Comparison of ENCODE assay signal across 27 cellular contexts in genomic region chr4:113162089-113162488, GRCh38.
A peak's percentile ranks its signal among the peaks of the same experiment; 100 is the strongest.
DNase-seq lines count a peak whose midpoint lies in the region; ATAC-seq and TF ChIP-seq lines count a peak whose summit lies in the region.
"Had no signal": no experiment of that assay in that cellular context is flagged by ENCODE, and none has a peak within 500 bp of the region (broad histone marks: within the 10 kb centered on the region; RNA-seq: fewer than 3 reads in every experiment).

No MANE protein-coding gene starts in this region.

- H3K4me1 ChIP-seq in right atrium auricular region = peaks cover 0 to 27% of the 10 kb centered on the region in 2 donors
- peaks cover 39% of the 10 kb centered on the region for H3K4me1 ChIP-seq in skeletal muscle satellite cell (ENCODE audit: control insufficient read depth, insufficient read depth, low read length)
- H3K4me1 ChIP-seq: sigmoid colon, upper lobe of left lung had no signal

- ATAC-seq in SK-N-SH treated with all-trans-retinoic acid at 6 μM for 48 hours = no peak
- ATAC-seq: naive thymus-derived CD8-positive, alpha-beta T cell had no signal

- H3K27ac ChIP-seq in right atrium auricular region = peak overlapping the region; percentile 39 to 65
- H3K27ac ChIP-seq: sigmoid colon, upper lobe of left lung, VCaP had no signal

- H3K36me3 Mint-ChIP-seq in chondrocyte (ENCODE audit: low read depth) (no peaks in the 10 kb centered on the region), osteocyte (ENCODE audit: unreplicated experiment) (no peaks in the 10 kb centered on the region)
- H3K36me3 Mint-ChIP-seq: CD4-positive, CD25-positive, alpha-beta regulatory T cell; naive thymus-derived CD8-positive, alpha-beta T cell had no signal

- DNase-seq in LHCN-M2 (ENCODE audit: low read depth) = peak; percentile 65
- DNase-seq in chondrocyte (ENCODE audit: low spot score) = no peak
- no peak for DNase-seq in right atrium auricular region (ENCODE audit: low spot score)
- DNase-seq in effector CD8-positive, alpha-beta T cell (lab: John Stamatoyannopoulos, UW) = no peak
- DNase-seq in activated CD4-positive, CD25-positive, alpha-beta regulatory T cell treated with anti-CD3 and anti-CD28 coated beads, Interleukin-2, amount 50 U/mL, for 72 hours = no peak
- DNase-seq in osteocyte (ENCODE audit: extremely low spot score, unreplicated experiment) = no peak
- DNase-seq: activated CD4-positive, alpha-beta T cell treated with anti-CD3 and anti-CD28 coated beads, Interleukin-2, amount 10 ng/mL, durations not matched to agents 7 days and 5 days; activated naive CD4-positive, alpha-beta T cell; activated T-cell treated with anti-CD3 and anti-CD28 coated beads, Interleukin-2, amount 50 U/mL, for 48 hours; amniotic stem cell; CD4-positive, CD25-positive, alpha-beta regulatory T cell; EL; heart right ventricle; Karpas-422; left cardiac atrium; naive thymus-derived CD8-positive, alpha-beta T cell; NCI-H1694 treated with DMSO at 0.1 percent for 48 hours; NCI-H2171; NCI-H526; ovary; RPMI8226; sigmoid colon; upper lobe of left lung had no signal

- H3K9ac ChIP-seq in skeletal muscle satellite cell (ENCODE audit: low read depth, low read length) = no peak overlapping the region

- peak overlapping the region; percentile 38 for H3K4me2 ChIP-seq in skeletal muscle satellite cell (ENCODE audit: low read length)

- TF ChIP-seq CTCF in chondrocyte (IDR thresholded peaks at IDR 0.05) (no peak), right atrium auricular region (IDR thresholded peaks at IDR 0.05) (no peak), osteocyte (IDR thresholded peaks at IDR 0.05) (no peak)

- no peaks in the 10 kb centered on the region for H3K36me3 ChIP-seq in right atrium auricular region
- H3K36me3 ChIP-seq in skeletal muscle satellite cell (ENCODE audit: insufficient read depth, low read length) = no peaks in the 10 kb centered on the region
- H3K36me3 ChIP-seq: heart right ventricle, ovary, sigmoid colon, upper lobe of left lung had no signal

- H3K27ac Mint-ChIP-seq in chondrocyte (ENCODE audit: unreplicated experiment) = peak overlapping the region; percentile 85
- no peak overlapping the region for H3K27ac Mint-ChIP-seq in osteocyte (ENCODE audit: unreplicated experiment)
- H3K27ac Mint-ChIP-seq: activated CD4-positive, alpha-beta T cell treated with anti-CD3 and anti-CD28 coated beads, Interleukin-2, amount 10 ng/mL, durations not matched to agents 7 days and 5 days; CD4-positive, CD25-positive, alpha-beta regulatory T cell; naive thymus-derived CD8-positive, alpha-beta T cell; T-helper 2 cell treated with Interferon-gamma antibody and Interleukin-4, amounts not matched to agents 5 μg/mL and 100 μg/mL, for 36 hours had no signal

- H3K4me3 Mint-ChIP-seq in chondrocyte (ENCODE audit: unreplicated experiment) (no peak overlapping the region), osteocyte (ENCODE audit: unreplicated experiment) (no peak overlapping the region)
- H3K4me3 Mint-ChIP-seq: activated CD4-positive, alpha-beta T cell treated with anti-CD3 and anti-CD28 coated beads, Interleukin-2, amount 10 ng/mL, durations not matched to agents 7 days and 5 days; CD4-positive, CD25-positive, alpha-beta regulatory T cell; naive thymus-derived CD8-positive, alpha-beta T cell; T-helper 2 cell treated with Interferon-gamma antibody and Interleukin-4, amounts not matched to agents 5 μg/mL and 100 μg/mL, for 36 hours had no signal

- H3K9me3 ChIP-seq in right atrium auricular region (no peaks in the 10 kb centered on the region), skeletal muscle satellite cell (replicated peaks; ENCODE audit: low read length) (no peaks in the 10 kb centered on the region)
- H3K9me3 ChIP-seq: heart right ventricle, ovary, sigmoid colon, upper lobe of left lung had no signal

- H3K27me3 ChIP-seq in right atrium auricular region (no peaks in the 10 kb centered on the region), skeletal muscle satellite cell (ENCODE audit: control insufficient read depth, insufficient read depth, low read length) (no peaks in the 10 kb centered on the region)
- H3K27me3 ChIP-seq: heart right ventricle, ovary, sigmoid colon, upper lobe of left lung had no signal

- H3K4me1 Mint-ChIP-seq in chondrocyte (ENCODE audit: low read depth) (peaks cover 27% of the 10 kb centered on the region), osteocyte (ENCODE audit: unreplicated experiment) (peaks cover 30% of the 10 kb centered on the region)
- H3K4me1 Mint-ChIP-seq: activated CD4-positive, alpha-beta T cell treated with anti-CD3 and anti-CD28 coated beads, Interleukin-2, amount 10 ng/mL, durations not matched to agents 7 days and 5 days; CD4-positive, CD25-positive, alpha-beta regulatory T cell; naive thymus-derived CD8-positive, alpha-beta T cell had no signal

- H3K9me3 Mint-ChIP-seq in chondrocyte (ENCODE audit: low read depth) (no peaks in the 10 kb centered on the region), osteocyte (ENCODE audit: unreplicated experiment) (no peaks in the 10 kb centered on the region)
- H3K9me3 Mint-ChIP-seq: activated CD4-positive, alpha-beta T cell treated with anti-CD3 and anti-CD28 coated beads, Interleukin-2, amount 10 ng/mL, durations not matched to agents 7 days and 5 days; naive thymus-derived CD8-positive, alpha-beta T cell; T-helper 2 cell treated with Interferon-gamma antibody and Interleukin-4, amounts not matched to agents 5 μg/mL and 100 μg/mL, for 36 hours had no signal

- H3K4me3 ChIP-seq in right atrium auricular region (no peak overlapping the region), skeletal muscle satellite cell (ENCODE audit: low read length) (no peak overlapping the region)
- H3K4me3 ChIP-seq: heart right ventricle, ovary, sigmoid colon, upper lobe of left lung had no signal

- H3K27me3 Mint-ChIP-seq in chondrocyte (ENCODE audit: low read depth) (no peaks in the 10 kb centered on the region), osteocyte (ENCODE audit: unreplicated experiment) (no peaks in the 10 kb centered on the region)
- H3K27me3 Mint-ChIP-seq: activated CD4-positive, alpha-beta T cell treated with anti-CD3 and anti-CD28 coated beads, Interleukin-2, amount 10 ng/mL, durations not matched to agents 7 days and 5 days had no signal

TF ChIP-seq in SK-N-SH treated with all-trans-retinoic acid at 6 μM for 48 hours, 23 proteins besides CTCF, POLR2A, EP300 and RAD21:
- TF ChIP-seq PPARA (CRISPR knock-in tag; IDR thresholded peaks at IDR 0.05; ENCODE audit: borderline replicate concordance) (no peak), PATZ1 (CRISPR knock-in tag; IDR thresholded peaks at IDR 0.05; ENCODE audit: borderline replicate concordance) (no peak), BACH2 (CRISPR knock-in tag; IDR thresholded peaks at IDR 0.05; ENCODE audit: borderline replicate concordance) (no peak), ZC3H10 (CRISPR knock-in tag; IDR thresholded peaks at IDR 0.05) (no peak), OSR1 (CRISPR knock-in tag; IDR thresholded peaks at IDR 0.05) (no peak), CSRNP3 (CRISPR knock-in tag; IDR thresholded peaks at IDR 0.05) (no peak), ZFP30 (CRISPR knock-in tag; IDR thresholded peaks at IDR 0.05) (no peak), ZNF8 (CRISPR knock-in tag; IDR thresholded peaks at IDR 0.05) (no peak), GLIS3 (CRISPR knock-in tag; IDR thresholded peaks at IDR 0.05) (no peak)
